ENCODE assay signal across 1 cellular context in genomic region chr3:124512881-124513609, GRCh38.
TF ChIP-seq lines count a peak whose summit lies in the region.

No MANE protein-coding gene starts in this region.

TF ChIP-seq in HepG2, 621 proteins besides CTCF, POLR2A, EP300 and RAD21 (continued from another document and continues in another):
- TF ChIP-seq HMGXB4 (CRISPR knock-in tag; IDR thresholded peaks at IDR 0.05; ENCODE audit: borderline replicate concordance in 1 of 2, low read depth in 1 of 2) (0 out of 4 replicates have a peak, but pooled peaks of 1 of the 2 experiments have one; percentile 21), KAT7 (CRISPR knock-in tag; IDR thresholded peaks at IDR 0.05; ENCODE audit: borderline replicate concordance) (no peak), ZNF382 (CRISPR knock-in tag; IDR thresholded peaks at IDR 0.05; ENCODE audit: borderline replicate concordance) (no peak), TFDP1 (CRISPR knock-in tag; IDR thresholded peaks at IDR 0.05; ENCODE audit: borderline replicate concordance) (no peak), MAZ (IDR thresholded peaks at IDR 0.05; ENCODE audit: borderline replicate concordance, low read depth, low read length) (peak; percentile 83; the same call in 1 of the 2 replicates), MAZ (CRISPR knock-in tag; IDR thresholded peaks at IDR 0.05; ENCODE audit: low read depth) (peak; percentile 57; the same call in 1 of the 2 replicates), ZNF512 (CRISPR knock-in tag; IDR thresholded peaks at IDR 0.05) (no peak), ZMYM3 (CRISPR knock-in tag; IDR thresholded peaks at IDR 0.05) (0 out of 2 replicates have a peak, but pooled peaks have one; percentile 31), SAP130 (CRISPR knock-in tag; IDR thresholded peaks at IDR 0.05; ENCODE audit: low read depth) (peak; percentile 50), CREM (IDR thresholded peaks at IDR 0.05) (no peak), CREM (CRISPR knock-in tag; IDR thresholded peaks at IDR 0.05) (no peak), RFXANK (CRISPR knock-in tag; IDR thresholded peaks at IDR 0.05) (no peak), ZNF484 (CRISPR knock-in tag; IDR thresholded peaks at IDR 0.05; ENCODE audit: borderline replicate concordance, low read depth) (no peak), RXRB (CRISPR knock-in tag; IDR thresholded peaks at IDR 0.05; ENCODE audit: borderline replicate concordance) (peak; percentile 40; the same call in 1 of the 2 replicates), ZBTB39 (CRISPR knock-in tag; IDR thresholded peaks at IDR 0.05) (no peak), HNRNPUL1 (IDR thresholded peaks at IDR 0.05; ENCODE audit: low read depth, low read length) (no peak), ZNF558 (CRISPR knock-in tag; IDR thresholded peaks at IDR 0.05; ENCODE audit: borderline replicate concordance) (no peak), MTA1 (CRISPR knock-in tag; IDR thresholded peaks at IDR 0.05; ENCODE audit: borderline replicate concordance) (no peak), HHEX (CRISPR knock-in tag; IDR thresholded peaks at IDR 0.05) (no peak), ZNF749 (CRISPR knock-in tag; IDR thresholded peaks at IDR 0.05; ENCODE audit: borderline replicate concordance) (no peak), XBP1 (CRISPR knock-in tag; IDR thresholded peaks at IDR 0.05) (no peak), ZNF775 (CRISPR knock-in tag; IDR thresholded peaks at IDR 0.05; ENCODE audit: borderline replicate concordance) (no peak), RNF219 (CRISPR knock-in tag; IDR thresholded peaks at IDR 0.05) (no peak), ZNF207 (IDR thresholded peaks at IDR 0.05; ENCODE audit: borderline replicate concordance) (no peak), ZNF260 (CRISPR knock-in tag; IDR thresholded peaks at IDR 0.05; ENCODE audit: borderline replicate concordance, low read depth) (no peak), HNRNPH1 (optimal IDR thresholded peaks at IDR 0.05; ENCODE audit: low read depth, low read length) (no peak), CAMTA2 (CRISPR knock-in tag; IDR thresholded peaks at IDR 0.05; ENCODE audit: borderline replicate concordance) (no peak), BCL6 (CRISPR knock-in tag; IDR thresholded peaks at IDR 0.05) (peak; percentile 57; the same call in 1 of the 2 replicates), FOXC1 (CRISPR knock-in tag; IDR thresholded peaks at IDR 0.05; ENCODE audit: borderline replicate concordance) (no peak), FOXK1 (CRISPR knock-in tag; IDR thresholded peaks at IDR 0.05; ENCODE audit: borderline replicate concordance, low read depth) (peak; percentile 69), ZFP1 (CRISPR knock-in tag; IDR thresholded peaks at IDR 0.05) (no peak), EED (CRISPR knock-in tag; IDR thresholded peaks at IDR 0.05) (no peak), AKNA (CRISPR knock-in tag; IDR thresholded peaks at IDR 0.05; ENCODE audit: borderline replicate concordance) (no peak), PHB2 (IDR thresholded peaks at IDR 0.05; ENCODE audit: partially characterized antibody) (no peak), ARID5B (CRISPR knock-in tag; IDR thresholded peaks at IDR 0.05) (peak; percentile 69), FOXO4 (CRISPR knock-in tag; conservative IDR thresholded peaks at IDR 0.05) (no peak), ZNF766 (CRISPR knock-in tag; IDR thresholded peaks at IDR 0.05; ENCODE audit: borderline replicate concordance) (no peak), ARID2 (CRISPR knock-in tag; IDR thresholded peaks at IDR 0.05; ENCODE audit: borderline replicate concordance) (no peak), ARHGAP35 (CRISPR knock-in tag; IDR thresholded peaks at IDR 0.05; ENCODE audit: borderline replicate concordance) (no peak), ZNF557 (CRISPR knock-in tag; IDR thresholded peaks at IDR 0.05) (no peak), ZNF713 (CRISPR knock-in tag; IDR thresholded peaks at IDR 0.05) (no peak), ISL2 (CRISPR knock-in tag; IDR thresholded peaks at IDR 0.05) (0 out of 2 replicates have a peak, but pooled peaks have one; percentile 18), ZNF224 (CRISPR knock-in tag; IDR thresholded peaks at IDR 0.05) (no peak)
